17 cellular contexts compared by ENCODE assay signal in the genomic region with DNA sequence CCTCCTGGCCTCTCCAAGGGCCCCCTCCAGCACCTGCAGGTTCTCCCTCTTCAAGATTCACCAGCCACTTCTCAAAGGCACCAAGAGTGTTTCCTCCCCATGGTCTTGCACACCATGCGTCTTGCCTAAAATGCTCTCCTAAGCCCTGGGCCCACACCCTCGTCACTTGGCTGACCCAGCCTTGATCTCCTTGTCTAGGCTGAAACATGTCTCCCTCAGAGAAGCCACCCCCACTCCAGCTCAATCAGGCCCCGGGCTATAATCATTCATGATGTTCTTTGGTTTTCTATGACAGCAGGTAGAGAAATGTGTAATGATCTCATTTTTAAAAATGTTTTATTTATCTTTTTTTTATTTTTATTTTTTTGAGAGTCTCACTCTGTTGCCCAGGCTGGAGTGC.
DNase-seq lines count a peak whose midpoint lies in the region; ATAC-seq, FAIRE-seq and TF ChIP-seq lines count a peak whose summit lies in the region.
"Had no signal": no experiment of that assay in that cellular context is flagged by ENCODE, and none has a peak within 500 bp of the region (broad histone marks: within the 10 kb centered on the region; RNA-seq: fewer than 3 reads in every experiment).

No MANE protein-coding gene starts in this region.

- peak overlapping the region; percentile 57 to 86 (median 61) for H3K27ac ChIP-seq in esophagus squamous epithelium
- H3K27ac ChIP-seq: GM23248 had no signal

- intact Hi-C loops in esophagus squamous epithelium (cut with DNase I): no loop called here
- intact Hi-C loops in activated T-helper 1 cell treated with anti-CD3 and anti-CD28 coated beads, Interleukin-12 subunit alpha, Interleukin-12 subunit beta, Interleukin-2, Interleukin-4 antibody, amounts not matched to agents 30 ng/mL and 10 ng/mL and 1 ng/mL, durations not matched to agents 14 hours and 24 hours and 36 hours (cut with micrococcal nuclease): no loop called here

- FAIRE-seq in bronchial epithelial cell (lab: Jason Lieb, UNC): no peak
- FAIRE-seq: A204.1, GM12878, GM18507 had no signal

- peaks cover 1% of the 10 kb centered on the region for H3K36me3 Mint-ChIP-seq in activated T-helper 1 cell treated with anti-CD3 and anti-CD28 coated beads, Interleukin-12 subunit alpha, Interleukin-12 subunit beta, Interleukin-2, Interleukin-4 antibody, amounts not matched to agents 30 ng/mL and 10 ng/mL and 1 ng/mL, durations not matched to agents 14 hours and 24 hours and 36 hours (ENCODE audit: low read depth)

- H3K36me3 ChIP-seq in bronchial epithelial cell (ENCODE audit: control insufficient read depth, insufficient read depth, low read length) (no peaks in the 10 kb centered on the region), esophagus squamous epithelium (no peaks in the 10 kb centered on the region)

- H3K27me3 ChIP-seq in bronchial epithelial cell (ENCODE audit: control insufficient read depth, insufficient read depth, low read length) (no peaks in the 10 kb centered on the region), esophagus squamous epithelium (no peaks in the 10 kb centered on the region)

- no peak overlapping the region for H3K4me3 Mint-ChIP-seq in activated T-helper 1 cell treated with anti-CD3 and anti-CD28 coated beads, Interleukin-12 subunit alpha, Interleukin-12 subunit beta, Interleukin-2, Interleukin-4 antibody, amounts not matched to agents 30 ng/mL and 10 ng/mL and 1 ng/mL, durations not matched to agents 14 hours and 24 hours and 36 hours
- H3K4me3 Mint-ChIP-seq: B cell; CD4-positive, alpha-beta T cell had no signal

- H3K4me3 ChIP-seq in bronchial epithelial cell (ENCODE audit: low read depth, low read length): no peak overlapping the region
- H3K4me3 ChIP-seq in esophagus squamous epithelium: no peak overlapping the region
- H3K4me3 ChIP-seq: GM12878, GM23248 had no signal

- H3K4me1 ChIP-seq in esophagus squamous epithelium: peaks cover 0 to 22% (median 9%) of the 10 kb centered on the region in 3 donors

- no peaks in the 10 kb centered on the region for H3K27me3 Mint-ChIP-seq in activated T-helper 1 cell treated with anti-CD3 and anti-CD28 coated beads, Interleukin-12 subunit alpha, Interleukin-12 subunit beta, Interleukin-2, Interleukin-4 antibody, amounts not matched to agents 30 ng/mL and 10 ng/mL and 1 ng/mL, durations not matched to agents 14 hours and 24 hours and 36 hours (ENCODE audit: insufficient read depth)
- H3K27me3 Mint-ChIP-seq: B cell; CD4-positive, alpha-beta T cell had no signal

- 47 to 54% methylated on average over 3 of the region's 3 CpGs for WGBS in esophagus squamous epithelium, 2 donors

- H3K9me3 Mint-ChIP-seq in activated T-helper 1 cell treated with anti-CD3 and anti-CD28 coated beads, Interleukin-12 subunit alpha, Interleukin-12 subunit beta, Interleukin-2, Interleukin-4 antibody, amounts not matched to agents 30 ng/mL and 10 ng/mL and 1 ng/mL, durations not matched to agents 14 hours and 24 hours and 36 hours: no peaks in the 10 kb centered on the region
- H3K9me3 Mint-ChIP-seq: CD4-positive, alpha-beta T cell had no signal

- TF ChIP-seq CTCF in bronchial epithelial cell (IDR thresholded peaks at IDR 0.05; ENCODE audit: insufficient read depth, low read length, severe bottlenecking) (no peak), esophagus squamous epithelium (IDR thresholded peaks at IDR 0.05) (no peak)

- DNase-seq in M059J (ENCODE audit: low read depth) (peak; percentile 15), bronchial epithelial cell (ENCODE audit: low read depth) (peak; percentile 31), esophagus squamous epithelium (lab: John Stamatoyannopoulos, UW) (no peak), dedifferentiated amniotic fluid mesenchymal stem cell (ENCODE audit: extremely low spot score) (no peak)
- no peak for DNase-seq in activated CD4-positive, alpha-beta T cell treated with anti-CD3 and anti-CD28 coated beads, Interleukin-2, amount 50 U/mL, for 4 hours
- no peak for DNase-seq in activated T-helper 1 cell treated with anti-CD3 and anti-CD28 coated beads, Interleukin-12 subunit alpha, Interleukin-12 subunit beta, Interleukin-2, Interleukin-4 antibody, amounts not matched to agents 30 ng/mL and 10 ng/mL and 1 ng/mL, durations not matched to agents 14 hours and 24 hours and 36 hours (ENCODE audit: low spot score)
- DNase-seq: C1 segment of cervical spinal cord; Calu3; CD4-positive, alpha-beta T cell; DMS 273 treated with DMSO at 0.1 percent for 48 hours; H7 had no signal

- ATAC-seq in GM21360 (IDR thresholded peaks at IDR 0.05; ENCODE audit: unreplicated experiment): no peak
- ATAC-seq: GM12878 had no signal

- H3K4me1 Mint-ChIP-seq in activated T-helper 1 cell treated with anti-CD3 and anti-CD28 coated beads, Interleukin-12 subunit alpha, Interleukin-12 subunit beta, Interleukin-2, Interleukin-4 antibody, amounts not matched to agents 30 ng/mL and 10 ng/mL and 1 ng/mL, durations not matched to agents 14 hours and 24 hours and 36 hours (ENCODE audit: low read depth): no peaks in the 10 kb centered on the region
- H3K4me1 Mint-ChIP-seq: B cell had no signal

- no peak for TF ChIP-seq POLR2A in esophagus squamous epithelium (IDR thresholded peaks at IDR 0.05)

- peaks cover 0 to 10% (median 0%) of the 10 kb centered on the region in 3 donors for H3K9me3 ChIP-seq in esophagus squamous epithelium

- H3K27ac Mint-ChIP-seq in activated T-helper 1 cell treated with anti-CD3 and anti-CD28 coated beads, Interleukin-12 subunit alpha, Interleukin-12 subunit beta, Interleukin-2, Interleukin-4 antibody, amounts not matched to agents 30 ng/mL and 10 ng/mL and 1 ng/mL, durations not matched to agents 14 hours and 24 hours and 36 hours: no peak overlapping the region
- H3K27ac Mint-ChIP-seq: B cell; CD4-positive, alpha-beta T cell had no signal

Comparison
In these comparisons a context has a peak if more than half of its experiments do, and no peak if none do; other contexts are left out.
1. DNase-seq: peak in M059J (single experiment) and bronchial epithelial cell (single experiment); none in esophagus squamous epithelium (single experiment), dedifferentiated amniotic fluid mesenchymal stem cell (single experiment), activated CD4-positive, alpha-beta T cell treated with anti-CD3 and anti-CD28 coated beads, Interleukin-2, amount 50 U/mL, for 4 hours (0 of 2) and activated T-helper 1 cell treated with anti-CD3 and anti-CD28 coated beads, Interleukin-12 subunit alpha, Interleukin-12 subunit beta, Interleukin-2, Interleukin-4 antibody, amounts not matched to agents 30 ng/mL and 10 ng/mL and 1 ng/mL, durations not matched to agents 14 hours and 24 hours and 36 hours (single experiment).